1 cellular context compared by ENCODE assay signal in genomic region chr19:35571406-35571965, GRCh38.
TF ChIP-seq lines count a peak whose summit lies in the region.

No MANE protein-coding gene starts in this region.

TF ChIP-seq in HepG2, 621 proteins besides CTCF, POLR2A, EP300 and RAD21:
- TF ChIP-seq SMC3 (IDR thresholded peaks at IDR 0.05; ENCODE audit: low read length) (no peak), ATF7 (IDR thresholded peaks at IDR 0.05) (peak; percentile 85), ATF7 (CRISPR knock-in tag; IDR thresholded peaks at IDR 0.05) (no peak), CREB1 (IDR thresholded peaks at IDR 0.05) (peak; percentile 44), CREB1 (CRISPR knock-in tag; IDR thresholded peaks at IDR 0.05) (no peak)
TF ChIP-seq in HepG2: peak in this region for 2.
